In the genomic region with DNA sequence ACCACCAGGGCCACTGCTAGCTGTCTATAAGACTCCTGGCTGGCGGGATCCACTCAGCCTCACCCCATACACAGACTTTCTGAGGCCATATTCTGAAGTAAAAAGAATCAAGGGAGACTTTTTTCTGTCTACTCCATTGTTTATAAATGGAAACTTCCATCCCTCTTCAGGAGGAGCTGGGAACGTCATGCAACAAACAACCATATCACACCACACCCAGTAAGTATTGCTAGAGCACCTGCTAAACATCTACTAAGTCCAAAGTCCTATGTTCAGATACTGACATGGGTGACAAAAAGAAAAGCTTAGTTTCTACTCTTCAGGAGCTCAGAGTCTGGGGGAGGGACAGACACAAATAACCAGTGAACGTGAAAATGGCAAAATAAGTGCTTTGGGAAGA, we compare ENCODE assay signal across 27 cellular contexts.
DNase-seq lines count a peak whose midpoint lies in the region; ATAC-seq, FAIRE-seq and TF ChIP-seq lines count a peak whose summit lies in the region.
"Had no signal": no experiment of that assay in that cellular context is flagged by ENCODE, and none has a peak within 500 bp of the region (broad histone marks: within the 10 kb centered on the region; RNA-seq: fewer than 3 reads in every experiment).

No MANE protein-coding gene starts in this region.

- 5% methylated on average over 3 of the region's 3 CpGs for WGBS in HepG2 (ENCODE audit: low lambda C conversion rate)

- TF ChIP-seq EP300 in HepG2 (IDR thresholded peaks at IDR 0.05; ENCODE audit: low read depth in 2 of 2, low read length in 2 of 2) (no peak; a peak in 1 of 4 replicates), HepG2 (CRISPR knock-in tag; IDR thresholded peaks at IDR 0.05; ENCODE audit: borderline replicate concordance) (no peak)

- CTCF ChIA-PET in HepG2 (lab: Yijun Ruan, JAX; ENCODE audit: low intra/inter-chr PET ratio, low total read pairs), result no interaction called here
- CTCF ChIA-PET in GM10248 (lab: Yijun Ruan, JAX), result interaction anchor here (1.2 kb wide), 1 partner anchor 9 kb away, joined by 6 read pairs; no protein-coding TSS in a partner anchor

- H3K36me3 Mint-ChIP-seq in activated T-cell treated with anti-CD3 and anti-CD28 coated beads, Interleukin-2, amount 50 U/mL, for 72 hours (ENCODE audit: insufficient read depth in 2 of 2), result no peaks in the 10 kb centered on the region
- H3K36me3 Mint-ChIP-seq: CD4-positive, alpha-beta memory T cell had no signal

- BruUV-seq in HepG2 (replicated peaks; lab: Mats Ljungman, UMichigan), result no TSS peak

- peak overlapping the region; percentile 70 for H2AFZ ChIP-seq in HepG2 (ENCODE audit: low read length)

- H3K27ac Mint-ChIP-seq in activated T-cell treated with anti-CD3 and anti-CD28 coated beads, Interleukin-2, amount 50 U/mL, for 72 hours, result no peak overlapping the region
- H3K27ac Mint-ChIP-seq: CD4-positive, alpha-beta memory T cell had no signal

- no peak overlapping the region; a peak in 1 of 6 replicates for H3K4me3 ChIP-seq in HepG2 (replicated peaks in 1 of 3; ENCODE audit: insufficient read depth in 1 of 3, low read depth in 2 of 3, low read length in 3 of 3)
- peak overlapping the region in 1 of 2 donors; percentile 18 for H3K4me3 ChIP-seq in muscle layer of duodenum (ENCODE audit: low read depth in 1 of 2, low read length in 2 of 2)
- H3K4me3 ChIP-seq: BLaER1 treated with 17β-estradiol and CSF1 and Interleukin-3, amounts not matched to agents 10 nM and 100 nM; MG63; SJCRH30 had no signal

- H3K4me1 Mint-ChIP-seq in activated T-cell treated with anti-CD3 and anti-CD28 coated beads, Interleukin-2, amount 50 U/mL, for 72 hours (ENCODE audit: low read depth), result no peaks in the 10 kb centered on the region
- H3K4me1 Mint-ChIP-seq: CD4-positive, alpha-beta memory T cell had no signal

- no peak for TF ChIP-seq RAD21 in HepG2 (CRISPR knock-in tag; IDR thresholded peaks at IDR 0.05)

- POLR2A ChIA-PET in HepG2 (lab: Yijun Ruan, JAX) (no interaction called here), GM10248 (lab: Yijun Ruan, JAX) (no interaction called here)

- ATAC-seq in HepG2, result peak; percentile 76
- no peak for ATAC-seq in activated T-cell treated with anti-CD3 and anti-CD28 coated beads, Interleukin-2, amount 50 U/mL, for 72 hours (replicated peaks in 1 of 2)
- ATAC-seq: PC-3, Right ventricle myocardium inferior, SK-N-SH treated with all-trans-retinoic acid at 6 μM for 48 hours had no signal

- no peaks in the 10 kb centered on the region for H4K20me1 ChIP-seq in HepG2 (ENCODE audit: insufficient read depth, low read length)
- H4K20me1 ChIP-seq: BLaER1 treated with 17β-estradiol and CSF1 and Interleukin-3, amounts not matched to agents 10 nM and 100 nM had no signal

- H3K27me3 ChIP-seq in HepG2 (ENCODE audit: control insufficient read depth in 1 of 2, insufficient read depth in 2 of 2, low read length in 2 of 2) (no peaks in the 10 kb centered on the region), muscle layer of duodenum (ENCODE audit: low read depth, low read length) (no peaks in the 10 kb centered on the region)
- H3K27me3 ChIP-seq: BLaER1 treated with 17β-estradiol and CSF1 and Interleukin-3, amounts not matched to agents 10 nM and 100 nM; SJCRH30 had no signal

- no peak for TF ChIP-seq POLR2A in HepG2 (IDR thresholded peaks at IDR 0.05; ENCODE audit: insufficient read depth in 1 of 2, low read depth in 2 of 2, low read length in 2 of 2)

- H3K9ac ChIP-seq in HepG2 (ENCODE audit: insufficient read depth, low read depth, low read length), result no peak overlapping the region
- H3K9ac ChIP-seq: BLaER1 treated with 17β-estradiol and CSF1 and Interleukin-3, amounts not matched to agents 10 nM and 100 nM had no signal

- H3K9me3 ChIP-seq in HepG2 (ENCODE audit: low read length) (no peaks in the 10 kb centered on the region), muscle layer of duodenum (ENCODE audit: control insufficient read depth in 1 of 2, low read length in 2 of 2) (no peaks in the 10 kb centered on the region)
- H3K9me3 ChIP-seq: Caco-2, MG63, SJCRH30 had no signal

- no peak for FAIRE-seq in HepG2 (lab: Jason Lieb, UNC)
- FAIRE-seq: GM19239 had no signal

- in situ Hi-C loops in HepG2 (cut with HindIII; ENCODE audit: extremely low pct_ligation_motif_present, low pct_unique_long_range_greater_than_20kb), result no loop called here

- DNase-seq in COLO668 (lab: John Stamatoyannopoulos, UW; ENCODE audit: unreplicated experiment) (peak; percentile 15), SW480 (ENCODE audit: low spot score) (peak; percentile 3), HepG2 (ENCODE audit: low spot score) (peak; percentile 22), mesenteric fat pad (ENCODE audit: low spot score) (no peak), AML-193 (lab: John Stamatoyannopoulos, UW) (no peak), GM10248 (ENCODE audit: extremely low spot score) (no peak)
- no peak for DNase-seq in activated T-cell treated with anti-CD3 and anti-CD28 coated beads, Interleukin-2, amount 50 U/mL, for 72 hours
- DNase-seq: 8988T; CD4-positive, alpha-beta memory T cell; DMS 273 treated with DMSO at 0.1 percent for 48 hours; DND-41; KBM-7; MG63; NCI-H1105 treated with DMSO at 0.1 percent for 48 hours; NCI-H146; NCI-H2029; NCI-H446; NCI-H524 treated with DMSO at 0.1 percent for 48 hours; NCI-H774; PC-3 had no signal

- H3K27ac ChIP-seq in HepG2 (ENCODE audit: extremely low read length, insufficient read depth, low read length) (no peak overlapping the region), muscle layer of duodenum (ENCODE audit: low read length) (peak overlapping the region; percentile 37)
- H3K27ac ChIP-seq: BLaER1 treated with 17β-estradiol and CSF1 and Interleukin-3, amounts not matched to agents 10 nM and 100 nM; SJCRH30 had no signal

- no peaks in the 10 kb centered on the region for H3K27me3 Mint-ChIP-seq in activated T-cell treated with anti-CD3 and anti-CD28 coated beads, Interleukin-2, amount 50 U/mL, for 72 hours (ENCODE audit: low read depth)
- H3K27me3 Mint-ChIP-seq: CD4-positive, alpha-beta memory T cell had no signal

- peaks cover 1 to 3% of the 10 kb centered on the region in 2 donors for H3K9me3 Mint-ChIP-seq in activated T-cell treated with anti-CD3 and anti-CD28 coated beads, Interleukin-2, amount 50 U/mL, for 72 hours

- H3K4me1 ChIP-seq in HepG2 (ENCODE audit: insufficient read depth, low read length), result peaks cover 23% of the 10 kb centered on the region
- no peaks in the 10 kb centered on the region for H3K4me1 ChIP-seq in muscle layer of duodenum (ENCODE audit: control insufficient read depth in 1 of 2, insufficient read depth in 2 of 2, low read length in 2 of 2)
- H3K4me1 ChIP-seq: Caco-2, SJCRH30 had no signal

- no peaks in the 10 kb centered on the region for H3K79me2 ChIP-seq in HepG2 (ENCODE audit: insufficient read depth, low read length)

- TF ChIP-seq CTCF in HepG2 (CRISPR knock-in tag; IDR thresholded peaks at IDR 0.05), result no peak
- TF ChIP-seq CTCF in GM10248 (IDR thresholded peaks at IDR 0.05; ENCODE audit: control extremely low read depth, extremely low read depth, low read depth, missing control alignments), result no peak

- H3K4me3 Mint-ChIP-seq in activated T-cell treated with anti-CD3 and anti-CD28 coated beads, Interleukin-2, amount 50 U/mL, for 72 hours, result no peak overlapping the region
- H3K4me3 Mint-ChIP-seq: CD4-positive, alpha-beta memory T cell had no signal

- intact Hi-C loops in HepG2 (cut with micrococcal nuclease; ENCODE audit: unreplicated experiment), result no loop called here

- H3K4me2 ChIP-seq in HepG2 (ENCODE audit: low read depth, low read length), result peak overlapping the region; percentile 58
- H3K4me2 ChIP-seq: BLaER1 treated with 17β-estradiol and CSF1 and Interleukin-3, amounts not matched to agents 10 nM and 100 nM had no signal

- no peaks in the 10 kb centered on the region for H3K36me3 ChIP-seq in HepG2 (replicated peaks in 1 of 2; ENCODE audit: control insufficient read depth in 1 of 2, insufficient read depth in 2 of 2, low read length in 2 of 2)
- H3K36me3 ChIP-seq in muscle layer of duodenum (ENCODE audit: control insufficient read depth in 1 of 2, insufficient read depth in 2 of 2, low read length in 2 of 2), result no peaks in the 10 kb centered on the region
- H3K36me3 ChIP-seq: BLaER1 treated with 17β-estradiol and CSF1 and Interleukin-3, amounts not matched to agents 10 nM and 100 nM; MG63; SJCRH30 had no signal

TF ChIP-seq in HepG2, 621 proteins besides CTCF, POLR2A, EP300 and RAD21:
- TF ChIP-seq ZNF644 (CRISPR knock-in tag; IDR thresholded peaks at IDR 0.05; ENCODE audit: low read depth), result 0 out of 2 replicates have a peak, but pooled peaks have one; percentile 16
- TF ChIP-seq, protein P1, sequence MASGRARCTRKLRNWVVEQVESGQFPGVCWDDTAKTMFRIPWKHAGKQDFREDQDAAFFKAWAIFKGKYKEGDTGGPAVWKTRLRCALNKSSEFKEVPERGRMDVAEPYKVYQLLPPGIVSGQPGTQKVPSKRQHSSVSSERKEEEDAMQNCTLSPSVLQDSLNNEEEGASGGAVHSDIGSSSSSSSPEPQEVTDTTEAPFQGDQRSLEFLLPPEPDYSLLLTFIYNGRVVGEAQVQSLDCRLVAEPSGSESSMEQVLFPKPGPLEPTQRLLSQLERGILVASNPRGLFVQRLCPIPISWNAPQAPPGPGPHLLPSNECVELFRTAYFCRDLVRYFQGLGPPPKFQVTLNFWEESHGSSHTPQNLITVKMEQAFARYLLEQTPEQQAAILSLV (CRISPR knock-in tag; IDR thresholded peaks at IDR 0.05; ENCODE audit: borderline replicate concordance), result no peak
- peak; percentile 75 for TF ChIP-seq HNF4A (CRISPR knock-in tag; IDR thresholded peaks at IDR 0.05)
- no peak for TF ChIP-seq NBN (conservative IDR thresholded peaks at IDR 0.05)
- no peak for TF ChIP-seq SOX13 (IDR thresholded peaks at IDR 0.05)
- TF ChIP-seq SOX13 (CRISPR knock-in tag; conservative IDR thresholded peaks at IDR 0.05 in 1 of 2, IDR thresholded peaks at IDR 0.05 in 1 of 2), result peak in 1 of 2 experiments; percentile 18; a peak in 1 of 4 replicates

Comparison
In these comparisons a context has a peak if more than half of its experiments do, and no peak if none do; other contexts are left out.
1. DNase-seq: peak in COLO668 (single experiment), SW480 (single experiment) and HepG2 (single experiment); none in activated T-cell treated with anti-CD3 and anti-CD28 coated beads, Interleukin-2, amount 50 U/mL, for 72 hours (0 of 2), mesenteric fat pad (single experiment), AML-193 (0 of 2) and GM10248 (single experiment).